In the genomic region with DNA sequence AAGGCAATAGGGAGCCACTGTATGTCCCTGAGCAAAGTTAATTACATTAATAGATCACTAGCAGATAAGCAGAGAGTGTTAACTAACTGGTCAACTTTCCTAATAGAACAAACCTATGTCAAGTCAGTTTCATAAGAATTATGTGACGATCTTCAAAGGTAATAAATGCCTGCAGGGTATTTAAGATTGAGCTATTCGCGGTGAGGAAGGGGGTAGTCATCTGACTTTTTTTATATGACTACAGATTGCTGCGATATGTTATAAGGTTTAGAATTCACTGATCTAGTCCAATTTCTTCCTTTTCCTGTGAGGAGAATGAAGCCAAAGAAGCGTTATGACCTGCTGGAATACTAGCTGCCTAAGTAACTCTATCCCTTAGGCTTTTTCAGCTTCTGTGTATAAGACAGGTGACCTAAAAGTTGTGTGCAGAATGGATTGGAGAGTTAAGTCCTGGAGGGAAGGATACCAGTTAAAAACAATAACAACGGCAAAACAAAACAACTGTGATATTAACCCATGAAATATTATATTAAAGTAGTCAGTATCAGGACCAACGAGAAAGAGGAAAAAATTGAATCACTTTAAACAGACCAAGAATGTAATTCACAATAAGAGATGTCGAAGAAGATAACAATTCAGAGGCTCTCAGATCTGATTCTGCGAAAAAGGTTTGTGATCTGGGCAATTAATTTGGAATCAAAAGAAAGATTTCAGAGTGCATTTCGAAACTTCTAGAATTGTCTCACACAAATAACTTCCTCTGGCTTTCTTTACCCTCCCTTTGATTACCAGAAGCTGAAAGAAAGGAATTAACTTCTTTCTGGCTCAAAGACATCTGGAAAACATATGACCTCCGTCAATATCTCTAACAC, we compare ENCODE assay signal across 8 cellular contexts. TPM values are rescaled to one million over a fixed set of nuclear protein-coding genes. Genes with fewer than 3 reads are reported as not detected.
A peak's percentile ranks its signal among the peaks of the same experiment; 100 is the strongest.
DNase-seq lines count a peak whose midpoint lies in the region; ATAC-seq and TF ChIP-seq lines count a peak whose summit lies in the region.

No MANE protein-coding gene starts in this region.

- H3K4me3 Mint-ChIP-seq in activated naive CD4-positive, alpha-beta T cell treated with anti-CD3 and anti-CD28 coated beads for 36 hours: peak overlapping the region; percentile 86

- peaks cover 8 to 20% of the 10 kb centered on the region in 2 donors for H3K4me1 ChIP-seq in adrenal gland (replicated peaks in 1 of 2)
- peaks cover 0 to 36% (median 12%) of the 10 kb centered on the region in 4 donors for H3K4me1 ChIP-seq in right lobe of liver

- peak overlapping the region; percentile 6 to 82 (median 72) for H3K27ac ChIP-seq in adrenal gland
- H3K27ac ChIP-seq in right lobe of liver: peak overlapping the region; percentile 81 to 92 (median 90)

- H3K27me3 Mint-ChIP-seq in activated naive CD4-positive, alpha-beta T cell treated with anti-CD3 and anti-CD28 coated beads for 36 hours (ENCODE audit: low read depth): no peaks in the 10 kb centered on the region

- no peak for DNase-seq in activated naive CD4-positive, alpha-beta T cell treated with anti-CD3 and anti-CD28 coated beads for 36 hours
- no peak for DNase-seq in activated naive CD4-positive, alpha-beta T cell treated with Interleukin-2 at 50 U/mL for 16 hours
- DNase-seq in adrenal gland (no peak), right lobe of liver (no peak), epidermal melanocyte (ENCODE audit: insufficient read length, low spot score) (no peak), GOT3 (lab: John Stamatoyannopoulos, UW) (no peak)
- no peak for DNase-seq in stimulated activated CD8-positive, alpha-beta memory T cell treated with anti-CD3 and anti-CD28 coated beads, Interleukin-4, amount 100 ng/mL, for 48 hours

- peaks cover 40% of the 10 kb centered on the region for H3K4me1 Mint-ChIP-seq in activated naive CD4-positive, alpha-beta T cell treated with anti-CD3 and anti-CD28 coated beads for 36 hours (ENCODE audit: low read depth)

- 29 to 33% (median 33%) methylated on average over 11 of the region's 11 CpGs for WGBS in adrenal gland, 4 donors
- WGBS in right lobe of liver (ENCODE audit: insufficient coverage, low coverage, low lambda C conversion rate, missing lambda C conversion rate): 3% methylated on average over 11 of the region's 11 CpGs

- peaks cover 9% of the 10 kb centered on the region for H3K9me3 Mint-ChIP-seq in activated naive CD4-positive, alpha-beta T cell treated with anti-CD3 and anti-CD28 coated beads for 36 hours

- H3K27me3 ChIP-seq in adrenal gland (no peaks in the 10 kb centered on the region), right lobe of liver (no peaks in the 10 kb centered on the region)

- intact Hi-C loops in activated naive CD4-positive, alpha-beta T cell treated with anti-CD3 and anti-CD28 coated beads for 36 hours (cut with micrococcal nuclease): loop anchor here (1.0 to 5.0 kb wide), 10 partner anchors 11 to 329 kb away; partner anchors contain the start of genes CARD16 and CASP1
- intact Hi-C loops in adrenal gland (cut with DNase I): no loop called here
- intact Hi-C loops in right lobe of liver (cut with DNase I): no loop called here

- H3K4me3 ChIP-seq in adrenal gland (peak overlapping the region; percentile 1 to 78 (median 46)), right lobe of liver (peak overlapping the region; percentile 43 to 60 (median 54))

- CTCF ChIA-PET in activated naive CD4-positive, alpha-beta T cell treated with anti-CD3 and anti-CD28 coated beads for 36 hours (lab: Charles Lee): interaction anchor here (0.6 to 1.8 kb wide), 3 partner anchors 17 to 382 kb away, joined by 3 to 5 read pairs (median 4); no protein-coding TSS in a partner anchor

- peaks cover 27% of the 10 kb centered on the region for H3K36me3 Mint-ChIP-seq in activated naive CD4-positive, alpha-beta T cell treated with anti-CD3 and anti-CD28 coated beads for 36 hours (ENCODE audit: low read depth)

- no peak for TF ChIP-seq CTCF in adrenal gland (IDR thresholded peaks at IDR 0.05)
- TF ChIP-seq CTCF in right lobe of liver (IDR thresholded peaks at IDR 0.05): no peak

- TF ChIP-seq POLR2A in adrenal gland (IDR thresholded peaks at IDR 0.05): no peak
- no peak for TF ChIP-seq POLR2A in right lobe of liver (IDR thresholded peaks at IDR 0.05)

- H3K36me3 ChIP-seq in adrenal gland (replicated peaks in 1 of 2) (no peaks in the 10 kb centered on the region), right lobe of liver (no peaks in the 10 kb centered on the region)

- peak; percentile 15 for ATAC-seq in HG03342 (IDR thresholded peaks at IDR 0.05; ENCODE audit: unreplicated experiment)
- peak; percentile 22 to 52 (median 36) for ATAC-seq in right lobe of liver

- peaks cover 0 to 8% (median 0%) of the 10 kb centered on the region in 3 donors for H3K9me3 ChIP-seq in adrenal gland (replicated peaks in 1 of 3)
- no peaks in the 10 kb centered on the region for H3K9me3 ChIP-seq in right lobe of liver

- H3K27ac Mint-ChIP-seq in activated naive CD4-positive, alpha-beta T cell treated with anti-CD3 and anti-CD28 coated beads for 36 hours: peak overlapping the region; percentile 91

RNA-seq across cellular contexts. Expression of gene CASP4, which starts 0.6 kb away (rescaled TPM):
- 10 to 100 TPM; 47.9 to 48.7 TPM for total RNA-seq in activated naive CD4-positive, alpha-beta T cell treated with anti-CD3 and anti-CD28 coated beads for 36 hours
- total RNA-seq in adrenal gland (10 to 100 TPM; 29.0 to 81.2 (median 53.9) TPM), right lobe of liver (100 to 1,000 TPM in 3 of 6 experiments, 10 to 100 TPM in 3; 16.2 to 126 (median 74.8) TPM)
- 10 to 100 TPM; 37.6 to 68.2 (median 47.3) TPM for polyA plus RNA-seq in adrenal gland

RNA-seq across cellular contexts. Expression of gene CASP5, which starts 55.2 kb away (rescaled TPM):
- total RNA-seq in activated naive CD4-positive, alpha-beta T cell treated with anti-CD3 and anti-CD28 coated beads for 36 hours: not detected
- total RNA-seq in adrenal gland: 1 to 10 TPM in 1 of 8 donors, under 1 TPM in 3, not detected in 4; 0.41 to 4.2 (median 0.93) TPM
- polyA plus RNA-seq in adrenal gland: under 1 TPM in 2 of 3 donors, not detected in 1; 0.27 to 0.71 TPM
- under 1 TPM in 3 of 6 experiments, not detected in 3; 0.27 to 0.50 (median 0.35) TPM for total RNA-seq in right lobe of liver
